23 cellular contexts compared by ENCODE assay signal in genomic region chr10:92062273-92062672, GRCh38.
"Had no signal": no experiment of that assay in that cellular context is flagged by ENCODE, and none has a peak within 500 bp of the region (broad histone marks: within the 10 kb centered on the region; RNA-seq: fewer than 3 reads in every experiment).

No MANE protein-coding gene starts in this region.

- ATAC-seq: foreskin keratinocyte; gastroesophageal sphincter; left lobe of liver; lower lobe of right lung; natural killer cell; sciatic nerve; stimulated activated naive CD8-positive, alpha-beta T cell treated with anti-CD3 and anti-CD28 coated beads, Interleukin-15, amount 100 ng/mL, for 72 hours had no signal

- H3K36me3 ChIP-seq: lower lobe of right lung, ovary, suprapubic skin, vagina had no signal

- H3K27ac ChIP-seq: coronary artery, esophagus muscularis mucosa, foreskin keratinocyte, gastroesophageal sphincter, lower lobe of right lung, ovary, suprapubic skin, vagina had no signal

- DNase-seq: dermis blood vessel endothelial cell; effector memory CD4-positive, alpha-beta T cell; foreskin keratinocyte; lower lobe of right lung; natural killer cell; occipital lobe; ovary; retina; stimulated activated CD4-positive, alpha-beta T cell treated with anti-CD3 and anti-CD28 coated beads, Interleukin-12 subunit alpha, Interleukin-12 subunit beta, amount 100 ng/mL, for 4 hours; stimulated activated CD4-positive, alpha-beta T cell treated with anti-CD3 and anti-CD28 coated beads, Interleukin-1b, Interleukin-23, amount 100 ng/mL, for 48 hours; stimulated activated CD4-positive, alpha-beta T cell treated with anti-CD3 and anti-CD28 coated beads, Interleukin-4, amount 100 ng/mL, for 1 hour; stimulated activated CD8-positive, alpha-beta memory T cell treated with anti-CD3 and anti-CD28 coated beads, Interleukin-4, amount 100 ng/mL, for 48 hours; stimulated activated naive CD4-positive, alpha-beta T cell; stimulated activated naive CD8-positive, alpha-beta T cell treated with anti-CD3 and anti-CD28 coated beads, Interleukin-15, amount 100 ng/mL, for 72 hours; trophoblast cell had no signal

- H3K4me1 ChIP-seq: foreskin keratinocyte, suprapubic skin, vagina had no signal

- H3K27me3 ChIP-seq: esophagus muscularis mucosa, foreskin keratinocyte, gastroesophageal sphincter, ovary, suprapubic skin, vagina had no signal

- H3K4me3 ChIP-seq: coronary artery, esophagus muscularis mucosa, gastroesophageal sphincter, lower lobe of right lung, ovary, smooth muscle cell, suprapubic skin, vagina had no signal

- H3K9me3 ChIP-seq: esophagus muscularis mucosa, gastroesophageal sphincter, lower lobe of right lung, ovary, suprapubic skin, vagina had no signal

- H3K4me2 ChIP-seq: smooth muscle cell had no signal
